Comparison of ENCODE assay signal across 17 cellular contexts in genomic region chr19:5053661-5054060, GRCh38.
"Had no signal": no experiment of that assay in that cellular context is flagged by ENCODE, and none has a peak within 500 bp of the region (broad histone marks: within the 10 kb centered on the region; RNA-seq: fewer than 3 reads in every experiment).

No MANE protein-coding gene starts in this region.

- DNase-seq: cortex of kidney; effector memory CD4-positive, alpha-beta T cell; heart right ventricle; kidney glomerular epithelial cell; mammary epithelial cell; posterior cingulate gyrus; sigmoid colon; stimulated activated CD4-positive, alpha-beta T cell treated with anti-CD3 and anti-CD28 coated beads, Interleukin-2, amount 100 ng/mL, for 24 hours; stimulated activated CD4-positive, alpha-beta T cell treated with anti-CD3 and anti-CD28 coated beads, Interleukin-4, amount 100 ng/mL, for 4 hours; stimulated activated naive CD8-positive, alpha-beta T cell treated with anti-CD3 and anti-CD28 coated beads, Interleukin-15, Interleukin-2, amounts not matched to agents 100 U/mL and 50 U/mL, for 24 hours; tibial artery; uterus had no signal

- ATAC-seq: esophagus mucosa; natural killer cell treated with Interleukin-12 subunit alpha and Interleukin-12 subunit beta and Interleukin-15 and Interleukin-18, amount 100 ng/mL, for 72 hours; stimulated activated naive CD8-positive, alpha-beta T cell treated with anti-CD3 and anti-CD28 coated beads, Interleukin-15, Interleukin-2, amounts not matched to agents 100 U/mL and 50 U/mL, for 24 hours had no signal

- H3K9me3 ChIP-seq: heart right ventricle, sigmoid colon, suprapubic skin, tibial artery, upper lobe of left lung, uterus had no signal

- H3K9me3 Mint-ChIP-seq: natural killer cell treated with Interleukin-12 subunit alpha and Interleukin-12 subunit beta and Interleukin-15 and Interleukin-18, amount 100 ng/mL, for 72 hours had no signal

- H3K27me3 ChIP-seq: heart right ventricle, sigmoid colon, suprapubic skin, tibial artery, upper lobe of left lung, uterus had no signal

- H3K36me3 ChIP-seq: uterus had no signal

- H3K27ac Mint-ChIP-seq: natural killer cell treated with Interleukin-12 subunit alpha and Interleukin-12 subunit beta and Interleukin-15 and Interleukin-18, amount 100 ng/mL, for 72 hours had no signal

- H3K27ac ChIP-seq: sigmoid colon, skin epidermis, suprapubic skin, tibial artery, upper lobe of left lung, uterus had no signal

- H3K4me3 Mint-ChIP-seq: natural killer cell treated with Interleukin-12 subunit alpha and Interleukin-12 subunit beta and Interleukin-15 and Interleukin-18, amount 100 ng/mL, for 72 hours had no signal

- H3K27me3 Mint-ChIP-seq: natural killer cell treated with Interleukin-12 subunit alpha and Interleukin-12 subunit beta and Interleukin-15 and Interleukin-18, amount 100 ng/mL, for 72 hours had no signal

- H3K4me3 ChIP-seq: heart right ventricle, sigmoid colon, skin epidermis, suprapubic skin, tibial artery, upper lobe of left lung, uterus had no signal

- H3K36me3 Mint-ChIP-seq: natural killer cell treated with Interleukin-12 subunit alpha and Interleukin-12 subunit beta and Interleukin-15 and Interleukin-18, amount 100 ng/mL, for 72 hours had no signal
